ENCODE assay signal across 8 cellular contexts in genomic region chr5:123512631-123513461, GRCh38. TPM values are rescaled to one million over a fixed set of nuclear protein-coding genes. Genes with fewer than 3 reads are reported as not detected.
A peak's percentile ranks its signal among the peaks of the same experiment; 100 is the strongest.
DNase-seq lines count a peak whose midpoint lies in the region; ATAC-seq and TF ChIP-seq lines count a peak whose summit lies in the region.

No MANE protein-coding gene starts in this region.

- 0 to 1% methylated on average over 46 of the region's 46 CpGs for WGBS in ectodermal cell, 2 experiments
- WGBS in lung, 2 donors = 0 to 1% methylated on average over 18 to 46 of the region's 46 CpGs

- TF ChIP-seq CTCF in lung (IDR thresholded peaks at IDR 0.05; ENCODE audit: control extremely low read depth, extremely low read depth) = no peak

- H3K4me3 ChIP-seq in ectodermal cell (ENCODE audit: insufficient read depth, low read depth, low read length) = peak overlapping the region; percentile 82
- peak overlapping the region; percentile 78 for H3K4me3 ChIP-seq in lung

- no peaks in the 10 kb centered on the region for H3K36me3 ChIP-seq in KOPT-K1 (ENCODE audit: insufficient read depth, low read length)
- no peaks in the 10 kb centered on the region for H3K36me3 ChIP-seq in ectodermal cell (ENCODE audit: control insufficient read depth, insufficient read depth, low read length)
- no peaks in the 10 kb centered on the region for H3K36me3 ChIP-seq in lung (ENCODE audit: control insufficient read depth in 2 of 2, insufficient read depth in 2 of 2, low read length in 2 of 2)

- ATAC-seq in GM21786 (IDR thresholded peaks at IDR 0.05; ENCODE audit: unreplicated experiment) = peak; percentile 16
- no peak for ATAC-seq in lung (ENCODE audit: insufficient read depth, low FRiP score)

- H3K27ac ChIP-seq in KOPT-K1 (ENCODE audit: low read depth, low read length, poor library complexity, severe bottlenecking) (peak overlapping the region; percentile 58), ectodermal cell (ENCODE audit: insufficient read depth, low read depth, low read length, poor library complexity, severe bottlenecking) (peak overlapping the region; percentile 91), lung (ENCODE audit: low read depth in 1 of 2, low read length in 1 of 2) (peak overlapping the region; percentile 90 to 93)

- H3K4me1 ChIP-seq in ectodermal cell (ENCODE audit: control insufficient read depth, insufficient read depth, low read length) = peaks cover 17% of the 10 kb centered on the region
- peaks cover 2 to 8% of the 10 kb centered on the region in 2 donors for H3K4me1 ChIP-seq in lung (ENCODE audit: control insufficient read depth in 2 of 2, insufficient read depth in 2 of 2, low read length in 2 of 2)

- DNase-seq in ELF-1 (ENCODE audit: low read depth, low spot score) (peak; percentile 46), lung (ENCODE audit: low spot score) (peak; percentile 30), DMS153 (lab: John Stamatoyannopoulos, UW) (no peak)
- DNase-seq in activated CD4-positive, alpha-beta T cell treated with anti-CD3 and anti-CD28 coated beads for 48 hours = peak; percentile 48
- DNase-seq in stimulated activated CD8-positive, alpha-beta memory T cell treated with anti-CD3 and anti-CD28 coated beads, Interleukin-15, amount 100 ng/mL, for 24 hours (ENCODE audit: low read depth) = peak; percentile 13

- H3K9me3 ChIP-seq in KOPT-K1 (ENCODE audit: insufficient read depth, low read length, poor library complexity, severe bottlenecking) = no peaks in the 10 kb centered on the region
- no peaks in the 10 kb centered on the region for H3K9me3 ChIP-seq in ectodermal cell (ENCODE audit: control insufficient read depth, low read length)
- no peaks in the 10 kb centered on the region for H3K9me3 ChIP-seq in lung (ENCODE audit: control insufficient read depth in 2 of 2, insufficient read depth in 1 of 2, low read length in 1 of 2)

- no peaks in the 10 kb centered on the region for H3K27me3 ChIP-seq in ectodermal cell (ENCODE audit: control insufficient read depth, insufficient read depth, low read length, poor library complexity, severe bottlenecking)
- no peaks in the 10 kb centered on the region for H3K27me3 ChIP-seq in lung (ENCODE audit: control insufficient read depth, insufficient read depth)

RNA-seq across cellular contexts. Expression of gene CSNK1G3, which starts 0.9 kb away (rescaled TPM):
- 45.5 TPM for polyA plus RNA-seq in ectodermal cell (2013, experiment 1 of 4)
- polyA plus RNA-seq in ectodermal cell (2013, experiment 2 of 4) = 45.3 TPM
- 45.5 TPM for polyA plus RNA-seq in ectodermal cell (2013, experiment 3 of 4)
- polyA plus RNA-seq in ectodermal cell (2013, experiment 4 of 4) = 44.9 TPM
- 100 to 1,000 TPM in 1 of 2 donors, 10 to 100 TPM in 1; 31.2 to 106 TPM for total RNA-seq in lung
- polyA plus RNA-seq in lung = 10 to 100 TPM in 1 of 2 donors, 1 to 10 TPM in 1; 8.3 to 10.7 TPM
